ENCODE assay signal across 20 cellular contexts in genomic region chr16:72945081-72945480, GRCh38.
A peak's percentile ranks its signal among the peaks of the same experiment; 100 is the strongest.
DNase-seq lines count a peak whose midpoint lies in the region; ATAC-seq, FAIRE-seq and TF ChIP-seq lines count a peak whose summit lies in the region.
"Had no signal": no experiment of that assay in that cellular context is flagged by ENCODE, and none has a peak within 500 bp of the region (broad histone marks: within the 10 kb centered on the region; RNA-seq: fewer than 3 reads in every experiment).

No MANE protein-coding gene starts in this region.

- H3K4me3 ChIP-seq in HEK293 (ENCODE audit: low read depth, low read length) (no peak overlapping the region), astrocyte (ENCODE audit: insufficient read depth, low read depth, low read length) (no peak overlapping the region), trophoblast cell (ENCODE audit: low read depth, low read length) (no peak overlapping the region), thyroid gland (replicated peaks in 1 of 3) (no peak overlapping the region)

- peaks cover 81% of the 10 kb centered on the region for H4K20me1 ChIP-seq in astrocyte (ENCODE audit: insufficient read depth, low read length)

- intact Hi-C loops in thyroid gland (cut with DNase I) = no loop called here

- no CpG with 5 or more reads among the region's 7 CpGs for WGBS in trophoblast cell (ENCODE audit: extremely low coverage, insufficient coverage, insufficient read length)
- 61 to 74% methylated on average over 7 of the region's 7 CpGs for WGBS in thyroid gland, 2 donors

- peaks cover 14% of the 10 kb centered on the region for H3K4me1 Mint-ChIP-seq in astrocyte (ENCODE audit: low read depth, unreplicated experiment)
- H3K4me1 Mint-ChIP-seq: CD14-positive monocyte had no signal

- DNase-seq in astrocyte (ENCODE audit: low read depth) (peak; percentile 46), trophoblast cell (no peak), thyroid gland (no peak), frontal cortex (ENCODE audit: low spot score in 2 of 2) (no peak), T-helper 1 cell (no peak)
- DNase-seq: BE2C; CD8-positive, alpha-beta T cell; COR-L47; DND-41; GDM1; HCEC 1CT had no signal

- H2AFZ ChIP-seq in astrocyte (ENCODE audit: low read depth, low read length) (no peak overlapping the region), trophoblast cell (ENCODE audit: insufficient read depth, low read length, poor library complexity) (no peak overlapping the region)

- H3K9me3 ChIP-seq in HEK293 (ENCODE audit: control insufficient read depth, insufficient read depth, low read depth, low read length) = no peaks in the 10 kb centered on the region
- H3K9me3 ChIP-seq in astrocyte (ENCODE audit: insufficient read depth, low read depth, low read length) = no peaks in the 10 kb centered on the region
- H3K9me3 ChIP-seq in trophoblast cell (ENCODE audit: insufficient read depth, low read depth, low read length) = peaks cover 3% of the 10 kb centered on the region
- H3K9me3 ChIP-seq in thyroid gland = no peaks in the 10 kb centered on the region
- H3K9me3 ChIP-seq: BE2C had no signal

- peak overlapping the region; percentile 33 for H3K18ac ChIP-seq in trophoblast cell (ENCODE audit: low read length)

- peak overlapping the region; percentile 53 for H3K4ac ChIP-seq in trophoblast cell (ENCODE audit: low read depth, low read length)

- ATAC-seq in HG03196 (IDR thresholded peaks at IDR 0.05; ENCODE audit: unreplicated experiment) (no peak), GM21381 (IDR thresholded peaks at IDR 0.05; ENCODE audit: unreplicated experiment) (no peak)
- ATAC-seq: CD8-positive, alpha-beta T cell had no signal

- H3K23ac ChIP-seq in trophoblast cell (ENCODE audit: low read length) = no peak overlapping the region

- H3K4me2 ChIP-seq in astrocyte (ENCODE audit: low read length) (no peak overlapping the region), trophoblast cell (ENCODE audit: low read length) (no peak overlapping the region)

- no peaks in the 10 kb centered on the region for H3K27me3 Mint-ChIP-seq in astrocyte (ENCODE audit: low read depth, unreplicated experiment)

- H2BK5ac ChIP-seq in trophoblast cell (ENCODE audit: low read depth, low read length, poor library complexity) = no peak overlapping the region

- no peak overlapping the region for H4K91ac ChIP-seq in trophoblast cell (ENCODE audit: low read depth, low read length)

- no peak overlapping the region for H3K4me3 Mint-ChIP-seq in astrocyte (ENCODE audit: unreplicated experiment)
- H3K4me3 Mint-ChIP-seq: CD14-positive monocyte; CD8-positive, alpha-beta T cell had no signal

- H3K36me3 ChIP-seq in HEK293 (ENCODE audit: control insufficient read depth in 2 of 2, insufficient read depth in 1 of 2, low read length in 2 of 2) (peaks cover 6 to 23% of the 10 kb centered on the region in 2 experiments; a peak in 2 of 3 replicates), astrocyte (ENCODE audit: insufficient read depth, low read length) (peaks cover 6% of the 10 kb centered on the region), trophoblast cell (ENCODE audit: control insufficient read depth in 1 of 2, insufficient read depth in 2 of 2, low read length in 2 of 2) (peaks cover 6 to 11% of the 10 kb centered on the region in 2 experiments), thyroid gland (peaks cover 3 to 9% of the 10 kb centered on the region in 2 donors)

- no peak overlapping the region for H4K8ac ChIP-seq in trophoblast cell (ENCODE audit: low read depth, low read length)

- H3K27me3 ChIP-seq in astrocyte (ENCODE audit: insufficient read depth, low read length) (no peaks in the 10 kb centered on the region), trophoblast cell (ENCODE audit: insufficient read depth, low read length) (no peaks in the 10 kb centered on the region), thyroid gland (no peaks in the 10 kb centered on the region)
- H3K27me3 ChIP-seq: BE2C had no signal

- POLR2A ChIA-PET in HEK293 (lab: Yijun Ruan, JAX) = no interaction called here

- H3K79me1 ChIP-seq in trophoblast cell (ENCODE audit: low read length) = peaks cover 4% of the 10 kb centered on the region

- H4K12ac ChIP-seq in trophoblast cell (ENCODE audit: low read depth, low read length) = no peak overlapping the region

- H2BK120ac ChIP-seq in trophoblast cell (ENCODE audit: insufficient read depth, low read length, poor library complexity) = no peak overlapping the region

- H3K9me3 Mint-ChIP-seq in astrocyte (ENCODE audit: unreplicated experiment) = peaks cover 2% of the 10 kb centered on the region
- H3K9me3 Mint-ChIP-seq: CD8-positive, alpha-beta T cell had no signal

- no peak overlapping the region for H3K27ac Mint-ChIP-seq in astrocyte (ENCODE audit: unreplicated experiment)
- H3K27ac Mint-ChIP-seq: CD8-positive, alpha-beta T cell had no signal

- H3K27ac ChIP-seq in HEK293 (ENCODE audit: extremely low read depth, low read depth, low read length) = no peak overlapping the region
- no peak overlapping the region for H3K27ac ChIP-seq in astrocyte (ENCODE audit: low read depth, low read length)
- H3K27ac ChIP-seq in trophoblast cell (ENCODE audit: low read depth, low read length) = no peak overlapping the region
- H3K27ac ChIP-seq in thyroid gland = peak overlapping the region; percentile 37 to 63 (median 57)
- H3K27ac ChIP-seq: HL-60 had no signal

- H2AK5ac ChIP-seq in trophoblast cell (ENCODE audit: low read length) = no peak overlapping the region

- no peak for TF ChIP-seq CTCF in HEK293 (tag by site-specific recombination; IDR thresholded peaks at IDR 0.05)
- no peak for TF ChIP-seq CTCF in astrocyte (IDR thresholded peaks at IDR 0.05; ENCODE audit: insufficient read depth, low read depth, low read length)
- TF ChIP-seq CTCF in thyroid gland (IDR thresholded peaks at IDR 0.05) = no peak

- no peak overlapping the region for H3K14ac ChIP-seq in trophoblast cell (ENCODE audit: low read length)

- H3K4me1 ChIP-seq in HEK293 (ENCODE audit: control insufficient read depth, insufficient read depth, low read length) (no peaks in the 10 kb centered on the region), astrocyte (ENCODE audit: insufficient read depth, low read length) (peaks cover 4% of the 10 kb centered on the region), trophoblast cell (ENCODE audit: control insufficient read depth in 1 of 2, insufficient read depth in 2 of 2, low read length in 2 of 2) (peaks cover 14 to 18% of the 10 kb centered on the region in 2 experiments), thyroid gland (peaks cover 45 to 49% of the 10 kb centered on the region in 2 donors)

- no peak for TF ChIP-seq POLR2A in thyroid gland (IDR thresholded peaks at IDR 0.05)

- H2BK12ac ChIP-seq in trophoblast cell (ENCODE audit: low read length) = no peak overlapping the region

- CTCF ChIA-PET in HEK293 (lab: Yijun Ruan, JAX) = no interaction called here

- H3K9ac ChIP-seq in astrocyte (ENCODE audit: low read length) = no peak overlapping the region
- no peak overlapping the region for H3K9ac ChIP-seq in trophoblast cell (ENCODE audit: low read length)

- H3K79me2 ChIP-seq in astrocyte (ENCODE audit: insufficient read depth, low read length) (peaks cover 60% of the 10 kb centered on the region), trophoblast cell (ENCODE audit: control insufficient read depth, insufficient read depth, low read length, poor library complexity) (peaks cover 8% of the 10 kb centered on the region)

- H3K36me3 Mint-ChIP-seq in astrocyte (ENCODE audit: low read depth, unreplicated experiment) = peaks cover 31% of the 10 kb centered on the region
- H3K36me3 Mint-ChIP-seq: CD8-positive, alpha-beta T cell had no signal

- FAIRE-seq in astrocyte (lab: Jason Lieb, UNC) (no peak), frontal cortex (lab: Jason Lieb, UNC) (no peak)
- FAIRE-seq: A204.1, D721Med, GM12892, GM19239 had no signal

TF ChIP-seq in HEK293, 187 proteins besides CTCF, POLR2A, EP300 and RAD21:
- TF ChIP-seq GLIS2 (tag by site-specific recombination; IDR thresholded peaks at IDR 0.05) (no peak), SCRT2 (tag by site-specific recombination; IDR thresholded peaks at IDR 0.05) (peak; percentile 5; the same call in 1 of the 2 replicates)
TF ChIP-seq in HEK293: peak in this region for 1.

Comparison
In these comparisons a context has a peak if more than half of its experiments do, and no peak if none do; other contexts are left out.
1. H3K27ac ChIP-seq: peak in thyroid gland (3 of 3); none in HEK293 (single experiment), astrocyte (single experiment) and trophoblast cell (single experiment).